ENCODE assay signal across 8 cellular contexts in genomic region chr4:78056265-78057129, GRCh38. TPM values are rescaled to one million over a fixed set of nuclear protein-coding genes. Genes with fewer than 3 reads are reported as not detected.
DNase-seq lines count a peak whose midpoint lies in the region; ATAC-seq, FAIRE-seq and TF ChIP-seq lines count a peak whose summit lies in the region.

No MANE protein-coding gene starts in this region.

- H3K4me1 Mint-ChIP-seq in brain: peaks cover 20% of the 10 kb centered on the region

- peaks cover 14% of the 10 kb centered on the region for H3K79me2 ChIP-seq in PC-3 (ENCODE audit: low read length)

- H3K9ac ChIP-seq in PC-3 (ENCODE audit: low read length): peak overlapping the region; percentile 32
- H3K9ac ChIP-seq in iPS-18a (ENCODE audit: low read length): peak overlapping the region; percentile 89

- CTCF ChIA-PET in PC-3 (lab: Charles Lee): no interaction called here

- POLR2A ChIA-PET in PC-3 (lab: Charles Lee; ENCODE audit: unreplicated experiment): interaction anchor here (0.5 to 0.9 kb wide), 2 partner anchors 15 to 62 kb away, joined by 3 to 5 read pairs; no protein-coding TSS in a partner anchor

- TF ChIP-seq CTCF in PC-3 (conservative IDR thresholded peaks at IDR 0.05; ENCODE audit: low read depth, low read length) (peak; percentile 35; the same call in 1 of the 2 replicates), brain (conservative IDR thresholded peaks at IDR 0.05) (peak in 1 of 2 experiments; percentile 28), retinal pigment epithelial cell (conservative IDR thresholded peaks at IDR 0.05; ENCODE audit: low read depth, low read length) (peak; percentile 25)

- no peaks in the 10 kb centered on the region for H3K9me2 ChIP-seq in PC-3 (replicated peaks; ENCODE audit: low read length)

- no peaks in the 10 kb centered on the region for H3F3A ChIP-seq in PC-3 (ENCODE audit: low read length, unreplicated experiment)

- no peaks in the 10 kb centered on the region for H3K36me3 Mint-ChIP-seq in brain

- peaks cover 13% of the 10 kb centered on the region; the same call in 1 of the 2 replicates for H3K27me3 ChIP-seq in PC-3 (ENCODE audit: low read length)
- H3K27me3 ChIP-seq in iPS-18a (ENCODE audit: control insufficient read depth, insufficient read depth, low read length): no peaks in the 10 kb centered on the region

- H3K9me3 ChIP-seq in PC-3 (ENCODE audit: low read length): no peaks in the 10 kb centered on the region
- no peaks in the 10 kb centered on the region for H3K9me3 ChIP-seq in iPS-18a (ENCODE audit: control insufficient read depth, low read depth, low read length)

- peak overlapping the region; percentile 43 for H3K27ac ChIP-seq in PC-3 (ENCODE audit: low read length)
- H3K27ac ChIP-seq in iPS-18a (ENCODE audit: low read length): peak overlapping the region; percentile 91

- H3K4me3 Mint-ChIP-seq in brain: peak overlapping the region; percentile 90 to 97 (median 94)

- peak; percentile 67 for ATAC-seq in GM21381 (IDR thresholded peaks at IDR 0.05; ENCODE audit: unreplicated experiment)
- peak; percentile 72 for ATAC-seq in PC-3

- H3K36me3 ChIP-seq in PC-3 (ENCODE audit: low read depth, low read length): no peaks in the 10 kb centered on the region
- no peaks in the 10 kb centered on the region for H3K36me3 ChIP-seq in iPS-18a (ENCODE audit: control insufficient read depth, low read depth, low read length)

- peak overlapping the region; percentile 96 for H3K4me2 ChIP-seq in PC-3 (ENCODE audit: low read length)

- peak; percentile 98 for DNase-seq in DMS153 (lab: John Stamatoyannopoulos, UW)
- DNase-seq in HTR-8/SVneo (ENCODE audit: insufficient read length, low spot score): peak; percentile 39
- peak; percentile 92 for DNase-seq in PC-3
- no peak for DNase-seq in retinal pigment epithelial cell (ENCODE audit: low read depth)
- no peak for DNase-seq in MV-4-11 (lab: John Stamatoyannopoulos, UW)

- no peaks in the 10 kb centered on the region for H3K9me3 Mint-ChIP-seq in brain

- H3K27ac Mint-ChIP-seq in brain: peak overlapping the region in 4 of 5 experiments; percentile 72 to 93 (median 89)

- H3K27me3 Mint-ChIP-seq in brain: peaks cover 21% of the 10 kb centered on the region

- no peak for FAIRE-seq in HTR-8/SVneo (lab: Jason Lieb, UNC)

- intact Hi-C loops in PC-3 (cut with micrococcal nuclease): loop anchor here (2.0 to 5.0 kb wide), 3 partner anchors 194 to 720 kb away; partner anchors contain the start of genes BMP2K and MRPL1

- no peaks in the 10 kb centered on the region for H4K20me1 ChIP-seq in PC-3 (ENCODE audit: low read length)

- BruUV-seq in PC-3 (replicated peaks; lab: Mats Ljungman, UMichigan): TSS peak; percentile 63

- H3K4me3 ChIP-seq in PC-3 (ENCODE audit: low read length): peak overlapping the region; percentile 89
- H3K4me3 ChIP-seq in iPS-18a (ENCODE audit: low read length): peak overlapping the region; percentile 96
- peak overlapping the region; percentile 61 for H3K4me3 ChIP-seq in retinal pigment epithelial cell (ENCODE audit: low read length)

- peak overlapping the region; percentile 96 for H2AFZ ChIP-seq in PC-3 (ENCODE audit: low read length)

- H3K4me1 ChIP-seq in PC-3 (ENCODE audit: insufficient read depth, low read length) (peaks cover 4% of the 10 kb centered on the region; the same call in 1 of the 2 replicates), iPS-18a (ENCODE audit: control insufficient read depth, low read depth, low read length) (peaks cover 15% of the 10 kb centered on the region)

RNA-seq across cellular contexts. Expression of gene FRAS1, which starts 0.6 kb away (rescaled TPM):
- total RNA-seq in PC-3 (2014; rRNA removed): 3.4 and 5.5 TPM in 2 replicates
- 6.3 TPM for polyA plus RNA-seq in brain (ENCODE audit: insufficient read depth, low read depth, low replicate concordance)

Comparison
In these comparisons a context has a peak if more than half of its experiments do, and no peak if none do; other contexts are left out.
1. DNase-seq: peak in DMS153 (single experiment), HTR-8/SVneo (single experiment) and PC-3 (single experiment); none in retinal pigment epithelial cell (single experiment) and MV-4-11 (single experiment).
2. Peak in every context shown above with its lines, with median percentiles within 50 percentile points of each other: H3K4me3 ChIP-seq.